ENCODE assay signal across 14 cellular contexts in the genomic region with DNA sequence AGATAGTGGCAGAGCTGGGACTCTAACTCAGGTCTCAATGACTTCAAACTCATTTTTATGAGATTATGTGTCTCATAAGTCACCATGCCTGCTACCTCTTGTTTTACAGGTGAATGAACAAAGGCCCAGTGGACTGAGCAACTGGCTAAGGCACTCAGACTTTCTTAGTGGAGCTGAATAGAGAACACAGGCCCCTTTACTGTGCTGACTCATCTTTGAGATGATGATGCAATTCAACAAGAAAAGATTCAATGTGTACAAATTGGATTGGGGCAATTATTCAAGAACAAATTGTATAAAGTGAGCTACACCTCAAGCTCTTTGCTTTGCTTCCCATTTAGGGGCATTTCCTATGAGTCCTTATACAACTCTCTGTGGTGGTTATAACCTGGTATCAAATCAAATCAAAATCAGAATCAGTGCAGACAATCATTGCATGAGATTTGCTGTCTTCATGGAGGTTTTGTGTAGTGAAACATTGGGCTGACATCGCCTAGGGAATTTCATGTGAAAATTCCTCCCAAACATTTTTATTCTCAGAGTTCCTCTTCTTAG.
A peak's percentile ranks its signal among the peaks of the same experiment; 100 is the strongest.
DNase-seq lines count a peak whose midpoint lies in the region; FAIRE-seq and TF ChIP-seq lines count a peak whose summit lies in the region.
"Had no signal": no experiment of that assay in that cellular context is flagged by ENCODE, and none has a peak within 500 bp of the region (broad histone marks: within the 10 kb centered on the region; RNA-seq: fewer than 3 reads in every experiment).

No MANE protein-coding gene starts in this region.

- H3K4me3 ChIP-seq in kidney epithelial cell (ENCODE audit: low read depth, low read length) (no peak overlapping the region), tibial artery (no peak overlapping the region)
- H3K4me3 ChIP-seq: HAP-1 had no signal

- DNase-seq in COLO829 (ENCODE audit: low spot score) = peak; percentile 17
- peak; percentile 53 for DNase-seq in astrocyte of the hippocampus (ENCODE audit: low read depth, low spot score)
- peak; percentile 35 for DNase-seq in kidney epithelial cell (ENCODE audit: low read depth)
- DNase-seq in frontal cortex (ENCODE audit: low spot score in 2 of 2) = no peak
- no peak for DNase-seq in tibial artery
- DNase-seq in stimulated activated naive CD4-positive, alpha-beta T cell (lab: John Stamatoyannopoulos, UW) = no peak
- DNase-seq: activated B cell treated with CpG ODN at 0.5 μM for 24 hours; activated T-cell treated with anti-CD3 and anti-CD28 coated beads, Interleukin-2, amount 50 U/mL, for 48 hours; KBM-7; SHP77 had no signal

- no peak for TF ChIP-seq RAD21 in Ishikawa (IDR thresholded peaks at IDR 0.05; ENCODE audit: low read depth)

- TF ChIP-seq EP300 in Ishikawa (IDR thresholded peaks at IDR 0.05; ENCODE audit: borderline replicate concordance) = no peak

- no peak overlapping the region for H3K27ac ChIP-seq in tibial artery

- no peaks in the 10 kb centered on the region for H3K36me3 ChIP-seq in kidney epithelial cell (ENCODE audit: control insufficient read depth, insufficient read depth, low read length)
- no peaks in the 10 kb centered on the region for H3K36me3 ChIP-seq in tibial artery
- H3K36me3 ChIP-seq: HAP-1 had no signal

- intact Hi-C loops in tibial artery (cut with DNase I; ENCODE audit: low total_unique reads) = loop anchor here (10.0 kb wide), 1 partner anchor 232 kb away; no protein-coding TSS in a partner anchor

- TF ChIP-seq CTCF in kidney epithelial cell (IDR thresholded peaks at IDR 0.05; ENCODE audit: insufficient read depth, low read length, poor library complexity, severe bottlenecking) (no peak), tibial artery (IDR thresholded peaks at IDR 0.05) (no peak)

- no peak for FAIRE-seq in frontal cortex (lab: Jason Lieb, UNC)
- FAIRE-seq: D721Med, GM19239 had no signal

- H3K27me3 ChIP-seq in kidney epithelial cell (ENCODE audit: control insufficient read depth, insufficient read depth, low read length) (no peaks in the 10 kb centered on the region), tibial artery (no peaks in the 10 kb centered on the region)

- H3K9me3 ChIP-seq in tibial artery = no peaks in the 10 kb centered on the region
- H3K9me3 ChIP-seq: HAP-1 had no signal

- peaks cover 0 to 25% (median 14%) of the 10 kb centered on the region in 4 donors for H3K4me1 ChIP-seq in tibial artery

TF ChIP-seq in Ishikawa, 13 proteins besides CTCF, POLR2A, EP300 and RAD21:
- TF ChIP-seq, protein P1, sequence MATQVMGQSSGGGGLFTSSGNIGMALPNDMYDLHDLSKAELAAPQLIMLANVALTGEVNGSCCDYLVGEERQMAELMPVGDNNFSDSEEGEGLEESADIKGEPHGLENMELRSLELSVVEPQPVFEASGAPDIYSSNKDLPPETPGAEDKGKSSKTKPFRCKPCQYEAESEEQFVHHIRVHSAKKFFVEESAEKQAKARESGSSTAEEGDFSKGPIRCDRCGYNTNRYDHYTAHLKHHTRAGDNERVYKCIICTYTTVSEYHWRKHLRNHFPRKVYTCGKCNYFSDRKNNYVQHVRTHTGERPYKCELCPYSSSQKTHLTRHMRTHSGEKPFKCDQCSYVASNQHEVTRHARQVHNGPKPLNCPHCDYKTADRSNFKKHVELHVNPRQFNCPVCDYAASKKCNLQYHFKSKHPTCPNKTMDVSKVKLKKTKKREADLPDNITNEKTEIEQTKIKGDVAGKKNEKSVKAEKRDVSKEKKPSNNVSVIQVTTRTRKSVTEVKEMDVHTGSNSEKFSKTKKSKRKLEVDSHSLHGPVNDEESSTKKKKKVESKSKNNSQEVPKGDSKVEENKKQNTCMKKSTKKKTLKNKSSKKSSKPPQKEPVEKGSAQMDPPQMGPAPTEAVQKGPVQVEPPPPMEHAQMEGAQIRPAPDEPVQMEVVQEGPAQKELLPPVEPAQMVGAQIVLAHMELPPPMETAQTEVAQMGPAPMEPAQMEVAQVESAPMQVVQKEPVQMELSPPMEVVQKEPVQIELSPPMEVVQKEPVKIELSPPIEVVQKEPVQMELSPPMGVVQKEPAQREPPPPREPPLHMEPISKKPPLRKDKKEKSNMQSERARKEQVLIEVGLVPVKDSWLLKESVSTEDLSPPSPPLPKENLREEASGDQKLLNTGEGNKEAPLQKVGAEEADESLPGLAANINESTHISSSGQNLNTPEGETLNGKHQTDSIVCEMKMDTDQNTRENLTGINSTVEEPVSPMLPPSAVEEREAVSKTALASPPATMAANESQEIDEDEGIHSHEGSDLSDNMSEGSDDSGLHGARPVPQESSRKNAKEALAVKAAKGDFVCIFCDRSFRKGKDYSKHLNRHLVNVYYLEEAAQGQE (IDR thresholded peaks at IDR 0.05; ENCODE audit: low read depth) = no peak
- 0 out of 2 replicates have a peak, but pooled peaks have one; percentile 3 for TF ChIP-seq CEBPB (IDR thresholded peaks at IDR 0.05)

Comparison
In these comparisons a context has a peak if more than half of its experiments do, and no peak if none do; other contexts are left out.
1. DNase-seq: peak in COLO829 (single experiment), astrocyte of the hippocampus (single experiment) and kidney epithelial cell (single experiment); none in frontal cortex (0 of 2), tibial artery (0 of 2) and stimulated activated naive CD4-positive, alpha-beta T cell (0 of 6).